8 cellular contexts compared by ENCODE assay signal in genomic region chrX:40168183-40169015, GRCh38.
DNase-seq lines count a peak whose midpoint lies in the region; ATAC-seq and TF ChIP-seq lines count a peak whose summit lies in the region.

No MANE protein-coding gene starts in this region.

- no peaks in the 10 kb centered on the region for H3K27me3 Mint-ChIP-seq in activated naive CD8-positive, alpha-beta T cell treated with anti-CD3 and anti-CD28 coated beads, Interleukin-2, amount 50 U/mL, for 24 hours
- no peaks in the 10 kb centered on the region for H3K27me3 Mint-ChIP-seq in memory B cell

- H3K9me3 ChIP-seq in heart left ventricle, result no peaks in the 10 kb centered on the region
- H3K9me3 ChIP-seq in uterus, result no peaks in the 10 kb centered on the region

- peaks cover 6% of the 10 kb centered on the region for H3K36me3 Mint-ChIP-seq in activated naive CD8-positive, alpha-beta T cell treated with anti-CD3 and anti-CD28 coated beads, Interleukin-2, amount 50 U/mL, for 24 hours (ENCODE audit: low read depth)
- H3K36me3 Mint-ChIP-seq in memory B cell, result no peaks in the 10 kb centered on the region

- H3K4me1 ChIP-seq in heart left ventricle, result peaks cover 0 to 45% (median 12%) of the 10 kb centered on the region in 12 donors
- H3K4me1 ChIP-seq in uterus, result peaks cover 0 to under 1% of the 10 kb centered on the region in 2 donors

- H3K27me3 ChIP-seq in heart left ventricle, result peaks cover 0 to 72% (median 0%) of the 10 kb centered on the region in 9 donors
- H3K27me3 ChIP-seq in uterus, result no peaks in the 10 kb centered on the region

- H3K27ac ChIP-seq in heart left ventricle, result peak overlapping the region in 4 of 12 donors; percentile 8 to 76 (median 39)
- peak overlapping the region; percentile 30 to 93 for H3K27ac ChIP-seq in uterus

- intact Hi-C loops in heart left ventricle (cut with DNase I), result loop anchor here in 5 of 10 donors (5.0 to 10.0 kb wide), 8 partner anchors 99 to 434 kb away; no protein-coding TSS in a partner anchor
- intact Hi-C loops in Right ventricle myocardium inferior (cut with DNase I), result no loop called here
- intact Hi-C loops in uterus (cut with DNase I; ENCODE audit: low total_unique reads), result no loop called here

- DNase-seq in heart left ventricle (peak in 1 of 5 donors; percentile 22), Right ventricle myocardium inferior (ENCODE audit: missing footprints) (no peak), memory B cell (ENCODE audit: low spot score in 2 of 2) (peak in 1 of 2 donors; percentile 24), uterus (peak; percentile 19 to 22), activated gamma-delta T cell (lab: John Stamatoyannopoulos, UW) (no peak), midbrain (lab: John Stamatoyannopoulos, UW) (no peak), GOT3 (lab: John Stamatoyannopoulos, UW) (no peak)
- DNase-seq in activated naive CD8-positive, alpha-beta T cell treated with anti-CD3 and anti-CD28 coated beads, Interleukin-2, amount 50 U/mL, for 24 hours, result no peak

- TF ChIP-seq CTCF in heart left ventricle (IDR thresholded peaks at IDR 0.05), result no peak
- no peak for TF ChIP-seq CTCF in uterus (IDR thresholded peaks at IDR 0.05)

- H3K27ac Mint-ChIP-seq in activated naive CD8-positive, alpha-beta T cell treated with anti-CD3 and anti-CD28 coated beads, Interleukin-2, amount 50 U/mL, for 24 hours, result peak overlapping the region; percentile 56
- peak overlapping the region; percentile 91 for H3K27ac Mint-ChIP-seq in memory B cell

- H3K4me3 ChIP-seq in heart left ventricle (peak overlapping the region in 11 of 12 donors; percentile 5 to 57 (median 45)), uterus (peak overlapping the region; percentile 11 to 28)

- no peaks in the 10 kb centered on the region for H3K36me3 ChIP-seq in heart left ventricle
- no peaks in the 10 kb centered on the region for H3K36me3 ChIP-seq in uterus

- ATAC-seq in heart left ventricle (no peak), Right ventricle myocardium inferior (no peak), memory B cell (ENCODE audit: low read depth) (no peak)
- ATAC-seq in activated naive CD8-positive, alpha-beta T cell treated with anti-CD3 and anti-CD28 coated beads, Interleukin-2, amount 50 U/mL, for 24 hours, result no peak

- peaks cover 46% of the 10 kb centered on the region for H3K4me1 Mint-ChIP-seq in activated naive CD8-positive, alpha-beta T cell treated with anti-CD3 and anti-CD28 coated beads, Interleukin-2, amount 50 U/mL, for 24 hours
- peaks cover 23% of the 10 kb centered on the region for H3K4me1 Mint-ChIP-seq in memory B cell

- TF ChIP-seq POLR2A in heart left ventricle (IDR thresholded peaks at IDR 0.05) (no peak), uterus (IDR thresholded peaks at IDR 0.05) (no peak)

- 28 to 71% (median 59%) methylated on average over 30 to 60 of the region's 60 CpGs for WGBS in heart left ventricle, 4 donors

- H3K9me3 Mint-ChIP-seq in activated naive CD8-positive, alpha-beta T cell treated with anti-CD3 and anti-CD28 coated beads, Interleukin-2, amount 50 U/mL, for 24 hours, result no peaks in the 10 kb centered on the region
- no peaks in the 10 kb centered on the region for H3K9me3 Mint-ChIP-seq in memory B cell

- peak overlapping the region; percentile 71 for H3K4me3 Mint-ChIP-seq in activated naive CD8-positive, alpha-beta T cell treated with anti-CD3 and anti-CD28 coated beads, Interleukin-2, amount 50 U/mL, for 24 hours
- H3K4me3 Mint-ChIP-seq in memory B cell, result peak overlapping the region; percentile 86

Comparison
In these comparisons a context has a peak if more than half of its experiments do, and no peak if none do; other contexts are left out.
1. DNase-seq: peak in uterus (2 of 2); none in Right ventricle myocardium inferior (single experiment), activated naive CD8-positive, alpha-beta T cell treated with anti-CD3 and anti-CD28 coated beads, Interleukin-2, amount 50 U/mL, for 24 hours (single experiment), activated gamma-delta T cell (single experiment), midbrain (single experiment) and GOT3 (single experiment).